ENCODE assay signal across 28 cellular contexts in the genomic region with DNA sequence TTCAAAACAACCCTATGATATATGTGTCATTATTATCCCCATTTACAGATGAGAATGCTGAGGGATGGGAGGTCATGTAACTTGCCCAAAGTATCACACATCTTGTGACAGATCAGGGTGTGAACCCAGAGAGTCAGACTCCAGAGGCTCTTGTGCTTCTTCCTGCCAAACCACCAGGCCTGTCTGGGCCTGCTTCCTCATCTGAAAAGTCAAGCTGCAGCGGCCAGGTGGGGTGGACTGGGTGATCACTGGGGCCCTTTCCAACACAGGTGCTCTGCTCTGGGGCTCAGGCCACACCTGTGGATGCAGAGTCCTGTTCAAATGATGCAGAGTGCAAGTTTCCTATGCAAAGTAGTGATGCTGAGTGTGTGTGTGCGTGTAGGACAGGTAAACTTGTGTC. TPM values are rescaled to one million over a fixed set of nuclear protein-coding genes. Genes with fewer than 3 reads are reported as not detected.
DNase-seq lines count a peak whose midpoint lies in the region; ATAC-seq and TF ChIP-seq lines count a peak whose summit lies in the region.
"Had no signal": no experiment of that assay in that cellular context is flagged by ENCODE, and none has a peak within 500 bp of the region (broad histone marks: within the 10 kb centered on the region; RNA-seq: fewer than 3 reads in every experiment).

No MANE protein-coding gene starts in this region.

- no peaks in the 10 kb centered on the region for H3K9me3 ChIP-seq in MM.1S (replicated peaks; ENCODE audit: insufficient read depth, low read length)
- H3K9me3 ChIP-seq in upper lobe of right lung: no peaks in the 10 kb centered on the region
- H3K9me3 ChIP-seq: BE2C, SK-N-SH had no signal

- H2AFZ ChIP-seq in MM.1S (ENCODE audit: low read length): no peak overlapping the region

- no peaks in the 10 kb centered on the region for H3K36me3 ChIP-seq in MM.1S (replicated peaks; ENCODE audit: insufficient read depth, low read length)
- no peaks in the 10 kb centered on the region for H3K36me3 ChIP-seq in upper lobe of right lung
- H3K36me3 ChIP-seq: BE2C had no signal

- POLR2A ChIA-PET in activated CD4-positive, alpha-beta memory T cell treated with anti-CD3 and anti-CD28 coated beads for 36 hours (lab: Charles Lee): no interaction called here

- H3K36me3 Mint-ChIP-seq in activated CD4-positive, alpha-beta memory T cell treated with anti-CD3 and anti-CD28 coated beads for 36 hours: no peaks in the 10 kb centered on the region
- H3K36me3 Mint-ChIP-seq: activated naive CD4-positive, alpha-beta T cell treated with anti-CD3 and anti-CD28 coated beads, Interleukin-2, amount 50 U/mL, for 72 hours; stimulated activated naive B cell treated with anti-CD40 and anti-IgM and Interleukin-4, amounts not matched to agents 10 μg/mL and 1 μg/mL and 100 μg/mL, for 72 hours had no signal

- no peaks in the 10 kb centered on the region for H3K9me2 ChIP-seq in MM.1S (replicated peaks; ENCODE audit: insufficient read depth, low read length)
- H3K9me2 ChIP-seq: SK-N-SH had no signal

- H3K4me1 Mint-ChIP-seq in activated CD4-positive, alpha-beta memory T cell treated with anti-CD3 and anti-CD28 coated beads for 36 hours (ENCODE audit: low read depth): no peaks in the 10 kb centered on the region
- H3K4me1 Mint-ChIP-seq: activated T-helper 17 cell treated with anti-CD3 and anti-CD28 coated beads, Interleukin-2, amount 50 U/mL, for 72 hours; stimulated activated naive B cell treated with anti-CD40 and anti-IgM and Interleukin-4, amounts not matched to agents 10 μg/mL and 1 μg/mL and 100 μg/mL, for 72 hours had no signal

- H4K20me1 ChIP-seq in MM.1S (ENCODE audit: insufficient read depth, low read length): no peaks in the 10 kb centered on the region

- H3K4me2 ChIP-seq in MM.1S (ENCODE audit: low read depth, low read length): no peak overlapping the region
- H3K4me2 ChIP-seq: SK-N-SH had no signal

- H3K9ac ChIP-seq in MM.1S (ENCODE audit: low read length): no peak overlapping the region
- H3K9ac ChIP-seq: SK-N-SH had no signal

- ATAC-seq in upper lobe of right lung: no peak
- no peak for ATAC-seq in GM21576 (IDR thresholded peaks at IDR 0.05; ENCODE audit: unreplicated experiment)
- no peak for ATAC-seq in Right ventricle myocardium superior (ENCODE audit: poor library complexity)
- ATAC-seq: activated T-helper 17 cell treated with anti-CD3 and anti-CD28 coated beads, Interleukin-2, amount 50 U/mL, for 72 hours; sciatic nerve had no signal

- H3K27ac Mint-ChIP-seq in activated CD4-positive, alpha-beta memory T cell treated with anti-CD3 and anti-CD28 coated beads for 36 hours: no peak overlapping the region
- H3K27ac Mint-ChIP-seq: activated CD4-positive, alpha-beta memory T cell treated with anti-CD3 and anti-CD28 coated beads, Interleukin-2, amount 10 ng/mL, durations not matched to agents 7 days and 5 days; activated naive CD4-positive, alpha-beta T cell treated with anti-CD3 and anti-CD28 coated beads, Interleukin-2, amount 50 U/mL, for 72 hours; activated T-helper 17 cell treated with anti-CD3 and anti-CD28 coated beads, Interleukin-2, amount 50 U/mL, for 72 hours; progenitor cell of endocrine pancreas; stimulated activated naive B cell treated with anti-CD40 and anti-IgM and Interleukin-4, amounts not matched to agents 10 μg/mL and 1 μg/mL and 100 μg/mL, for 72 hours; T-helper 1 cell treated with Interleukin-12 subunit alpha and Interleukin-12 subunit beta and Interleukin-4 antibody, amounts not matched to agents 30 μg/mL and 1 μg/mL, for 36 hours had no signal

- no peaks in the 10 kb centered on the region for H3K9me3 Mint-ChIP-seq in activated CD4-positive, alpha-beta memory T cell treated with anti-CD3 and anti-CD28 coated beads for 36 hours
- H3K9me3 Mint-ChIP-seq: activated CD4-positive, alpha-beta memory T cell treated with anti-CD3 and anti-CD28 coated beads, Interleukin-2, amount 10 ng/mL, durations not matched to agents 7 days and 5 days; activated naive CD4-positive, alpha-beta T cell treated with anti-CD3 and anti-CD28 coated beads, Interleukin-2, amount 50 U/mL, for 72 hours; activated T-helper 17 cell treated with anti-CD3 and anti-CD28 coated beads, Interleukin-2, amount 50 U/mL, for 72 hours; T-helper 1 cell treated with Interleukin-12 subunit alpha and Interleukin-12 subunit beta and Interleukin-4 antibody, amounts not matched to agents 30 μg/mL and 1 μg/mL, for 36 hours had no signal

- intact Hi-C loops in dorsolateral prefrontal cortex (cut with DNase I): no loop called here
- intact Hi-C loops in upper lobe of right lung (cut with DNase I): no loop called here
- intact Hi-C loops in activated CD4-positive, alpha-beta memory T cell treated with anti-CD3 and anti-CD28 coated beads for 36 hours (cut with micrococcal nuclease): no loop called here
- intact Hi-C loops in Right ventricle myocardium superior (cut with DNase I): no loop called here

- peaks cover 8% of the 10 kb centered on the region for H3K27me3 Mint-ChIP-seq in activated CD4-positive, alpha-beta memory T cell treated with anti-CD3 and anti-CD28 coated beads for 36 hours
- H3K27me3 Mint-ChIP-seq: progenitor cell of endocrine pancreas had no signal

- H3F3A ChIP-seq in MM.1S (ENCODE audit: insufficient read depth, low read length): no peaks in the 10 kb centered on the region

- H3K79me2 ChIP-seq in MM.1S (ENCODE audit: low read length): no peaks in the 10 kb centered on the region

- no peak overlapping the region for H3K4me3 Mint-ChIP-seq in activated CD4-positive, alpha-beta memory T cell treated with anti-CD3 and anti-CD28 coated beads for 36 hours
- H3K4me3 Mint-ChIP-seq: activated CD4-positive, alpha-beta memory T cell treated with anti-CD3 and anti-CD28 coated beads, Interleukin-2, amount 10 ng/mL, durations not matched to agents 7 days and 5 days; activated T-helper 17 cell treated with anti-CD3 and anti-CD28 coated beads, Interleukin-2, amount 50 U/mL, for 72 hours; stimulated activated naive B cell treated with anti-CD40 and anti-IgM and Interleukin-4, amounts not matched to agents 10 μg/mL and 1 μg/mL and 100 μg/mL, for 72 hours; T-helper 1 cell treated with Interleukin-12 subunit alpha and Interleukin-12 subunit beta and Interleukin-4 antibody, amounts not matched to agents 30 μg/mL and 1 μg/mL, for 36 hours had no signal

- H3K4me3 ChIP-seq in MM.1S (ENCODE audit: low read length) (no peak overlapping the region), dorsolateral prefrontal cortex (no peak overlapping the region), upper lobe of right lung (no peak overlapping the region)

- H3K27me3 ChIP-seq in MM.1S (replicated peaks; ENCODE audit: insufficient read depth, low read length) (no peaks in the 10 kb centered on the region), dorsolateral prefrontal cortex (no peaks in the 10 kb centered on the region), upper lobe of right lung (no peaks in the 10 kb centered on the region)
- H3K27me3 ChIP-seq: BE2C had no signal

- TF ChIP-seq CTCF in MM.1S (IDR thresholded peaks at IDR 0.05; ENCODE audit: low read length) (no peak), dorsolateral prefrontal cortex (IDR thresholded peaks at IDR 0.05 in 54 of 56, conservative IDR thresholded peaks at IDR 0.05 in 2 of 56; ENCODE audit: low read depth in 1 of 56, partially characterized antibody in 56 of 56) (no peak), upper lobe of right lung (IDR thresholded peaks at IDR 0.05) (no peak)

- H3K4me1 ChIP-seq in MM.1S (ENCODE audit: low read length): peaks cover 14% of the 10 kb centered on the region
- no peaks in the 10 kb centered on the region for H3K4me1 ChIP-seq in upper lobe of right lung
- H3K4me1 ChIP-seq: BE2C had no signal

- CTCF ChIA-PET in activated CD4-positive, alpha-beta memory T cell treated with anti-CD3 and anti-CD28 coated beads for 36 hours (lab: Charles Lee): no interaction called here

- peak overlapping the region; percentile 24; the same call in 1 of the 2 replicates for H3K27ac ChIP-seq in MM.1S (ENCODE audit: low read length)
- H3K27ac ChIP-seq in dorsolateral prefrontal cortex: peak overlapping the region in 50 of 59 donors; percentile 12 to 97 (median 87)
- no peak overlapping the region for H3K27ac ChIP-seq in upper lobe of right lung

- DNase-seq in NCI-H2196 (lab: John Stamatoyannopoulos, UW; ENCODE audit: unreplicated experiment) (peak; percentile 20), NCI-H2196 treated with DMSO at 0.1 percent for 48 hours (lab: John Stamatoyannopoulos, UW; ENCODE audit: unreplicated experiment) (no peak), MM.1S (peak; percentile 58), dorsolateral prefrontal cortex (no peak), upper lobe of right lung (peak; percentile 38), Right ventricle myocardium superior (no peak)
- no peak for DNase-seq in activated CD4-positive, alpha-beta memory T cell treated with anti-CD3 and anti-CD28 coated beads for 36 hours
- DNase-seq: activated CD4-positive, alpha-beta memory T cell treated with anti-CD3 and anti-CD28 coated beads, Interleukin-2, amount 10 ng/mL, durations not matched to agents 7 days and 5 days; activated CD8-positive, alpha-beta memory T cell treated with anti-CD3 and anti-CD28 coated beads, Interleukin-2, amount 50 U/mL, for 48 hours; anterior cingulate cortex; BE2C; hippocampal formation; KG1; mesendoderm; NCI-H1436 treated with DMSO at 0.1 percent for 48 hours; NCI-H2171 treated with DMSO at 0.1 percent for 48 hours; NCI-H82; SK-N-SH; stimulated activated CD4-positive, alpha-beta T cell treated with anti-CD3 and anti-CD28 coated beads, Interleukin-12 subunit alpha, Interleukin-12 subunit beta, amount 100 ng/mL, for 4 hours; stimulated activated CD4-positive, alpha-beta T cell treated with anti-CD3 and anti-CD28 coated beads, Interleukin-4, amount 100 ng/mL, for 4 hours; stimulated activated naive B cell treated with anti-CD40 and anti-IgM and Interleukin-4, amounts not matched to agents 10 μg/mL and 1 μg/mL and 100 μg/mL, for 72 hours had no signal

RNA-seq across cellular contexts. Expression of a gene that starts 26.7 kb away (rescaled TPM):
- 10 to 100 TPM in 21 of 120 experiments, 1 to 10 TPM in 99; 1.5 to 19.0 (median 5.4) TPM for total RNA-seq in dorsolateral prefrontal cortex
- 7.8 TPM for total RNA-seq in upper lobe of right lung
- not detected for total RNA-seq in activated CD4-positive, alpha-beta memory T cell treated with anti-CD3 and anti-CD28 coated beads for 36 hours
- 1.9 TPM for total RNA-seq in Right ventricle myocardium superior
- total RNA-seq: activated CD4-positive, alpha-beta memory T cell treated with anti-CD3 and anti-CD28 coated beads, Interleukin-2, amount 10 ng/mL, durations not matched to agents 7 days and 5 days; activated naive CD4-positive, alpha-beta T cell treated with anti-CD3 and anti-CD28 coated beads, Interleukin-2, amount 50 U/mL, for 72 hours; Daoy had no signal

Comparison
In these comparisons a context has a peak if more than half of its experiments do, and no peak if none do; other contexts are left out.
1. DNase-seq: peak in NCI-H2196 (single experiment), MM.1S (single experiment) and upper lobe of right lung (single experiment); none in NCI-H2196 treated with DMSO at 0.1 percent for 48 hours (single experiment), dorsolateral prefrontal cortex (0 of 10), activated CD4-positive, alpha-beta memory T cell treated with anti-CD3 and anti-CD28 coated beads for 36 hours (single experiment) and Right ventricle myocardium superior (single experiment).